Comparison of ENCODE assay signal across 15 cellular contexts in genomic region chr1:234990874-234991801, GRCh38.
DNase-seq lines count a peak whose midpoint lies in the region; ATAC-seq, FAIRE-seq and TF ChIP-seq lines count a peak whose summit lies in the region.
"Had no signal": no experiment of that assay in that cellular context is flagged by ENCODE, and none has a peak within 500 bp of the region (broad histone marks: within the 10 kb centered on the region; RNA-seq: fewer than 3 reads in every experiment).

No MANE protein-coding gene starts in this region.

- peaks cover 5% of the 10 kb centered on the region for H3K4me1 ChIP-seq in CD8-positive, alpha-beta T cell (ENCODE audit: insufficient read depth, low read length)
- H3K4me1 ChIP-seq in neuronal stem cell (ENCODE audit: control insufficient read depth in 2 of 2, insufficient read depth in 1 of 2, low read depth in 1 of 2, low read length in 2 of 2) (peaks cover 18 to 22% of the 10 kb centered on the region in 2 donors), aorta (ENCODE audit: control insufficient read depth in 1 of 2, insufficient read depth in 2 of 2, low read length in 2 of 2) (peaks cover 0 to 3% of the 10 kb centered on the region in 2 donors)

- H3K4me3 Mint-ChIP-seq in CD8-positive, alpha-beta T cell = no peak overlapping the region
- H3K4me3 Mint-ChIP-seq in activated naive CD8-positive, alpha-beta T cell treated with anti-CD3 and anti-CD28 coated beads for 36 hours = no peak overlapping the region
- H3K4me3 Mint-ChIP-seq: activated CD8-positive, alpha-beta memory T cell treated with anti-CD3 and anti-CD28 coated beads, Interleukin-2, amount 10 ng/mL, durations not matched to agents 7 days and 5 days had no signal

- no peaks in the 10 kb centered on the region for H3K79me1 ChIP-seq in neuronal stem cell (ENCODE audit: low read depth, low read length)

- H2BK5ac ChIP-seq in neuronal stem cell (ENCODE audit: low read length) = no peak overlapping the region

- H2AFZ ChIP-seq in neuronal stem cell (ENCODE audit: low read length) = no peak overlapping the region

- no peaks in the 10 kb centered on the region for H3K36me3 ChIP-seq in CD8-positive, alpha-beta T cell (ENCODE audit: insufficient read depth, low read length)
- H3K36me3 ChIP-seq in neuronal stem cell (replicated peaks in 1 of 2; ENCODE audit: control insufficient read depth in 2 of 2, insufficient read depth in 2 of 2, low read length in 2 of 2) = no peaks in the 10 kb centered on the region
- no peaks in the 10 kb centered on the region for H3K36me3 ChIP-seq in aorta (ENCODE audit: control insufficient read depth in 1 of 2, insufficient read depth in 2 of 2, low read length in 1 of 2)
- H3K36me3 ChIP-seq: pancreas, SJSA1 had no signal

- H3K27me3 ChIP-seq in CD8-positive, alpha-beta T cell (ENCODE audit: insufficient read depth, low read length) = no peaks in the 10 kb centered on the region
- no peaks in the 10 kb centered on the region for H3K27me3 ChIP-seq in neuronal stem cell (ENCODE audit: control insufficient read depth in 3 of 3, insufficient read depth in 3 of 3, low read depth in 1 of 3, low read length in 3 of 3)
- no peaks in the 10 kb centered on the region for H3K27me3 ChIP-seq in aorta (ENCODE audit: control insufficient read depth in 1 of 2, insufficient read depth in 2 of 2, low read length in 1 of 2)
- H3K27me3 ChIP-seq: pancreas, SJSA1, testis had no signal

- FAIRE-seq in GM19239 (lab: Jason Lieb, UNC) = peak; percentile 80
- no peak for FAIRE-seq in GM12892 (lab: Jason Lieb, UNC)
- FAIRE-seq: endothelial cell of umbilical vein, pancreas had no signal

- peak overlapping the region; percentile 3 for H3K27ac Mint-ChIP-seq in CD8-positive, alpha-beta T cell
- H3K27ac Mint-ChIP-seq in activated naive CD8-positive, alpha-beta T cell treated with anti-CD3 and anti-CD28 coated beads for 36 hours = peak overlapping the region; percentile 81
- H3K27ac Mint-ChIP-seq: activated CD8-positive, alpha-beta memory T cell treated with anti-CD3 and anti-CD28 coated beads, Interleukin-2, amount 10 ng/mL, durations not matched to agents 7 days and 5 days had no signal

- no peak for DNase-seq in CD8-positive, alpha-beta T cell
- no peak for DNase-seq in GM19239 (ENCODE audit: insufficient read length, low spot score)
- DNase-seq in activated naive CD8-positive, alpha-beta T cell treated with anti-CD3 and anti-CD28 coated beads for 36 hours = no peak
- no peak for DNase-seq in neuronal stem cell (ENCODE audit: low spot score)
- DNase-seq in GM12892 (ENCODE audit: insufficient read length) = no peak
- DNase-seq in aorta = no peak
- DNase-seq: activated CD8-positive, alpha-beta memory T cell treated with anti-CD3 and anti-CD28 coated beads, Interleukin-2, amount 10 ng/mL, durations not matched to agents 7 days and 5 days; C1 segment of cervical spinal cord; DND-41; NCI-H1092 treated with DMSO at 0.1 percent for 48 hours; pancreas; testis had no signal

- no peak for TF ChIP-seq POLR2A in GM12892 (IDR thresholded peaks at IDR 0.05; ENCODE audit: low read depth, low read length)

- H3K4ac ChIP-seq in neuronal stem cell (ENCODE audit: low read length) = no peak overlapping the region

- H3K9ac ChIP-seq in neuronal stem cell (ENCODE audit: low read depth, low read length, poor library complexity) = no peak overlapping the region

- no peak overlapping the region for H2BK12ac ChIP-seq in neuronal stem cell (ENCODE audit: low read length)

- no peaks in the 10 kb centered on the region for H3K9me3 ChIP-seq in CD8-positive, alpha-beta T cell (ENCODE audit: low read length)
- H3K9me3 ChIP-seq in neuronal stem cell (replicated peaks in 1 of 2; ENCODE audit: control insufficient read depth in 2 of 2, insufficient read depth in 1 of 2, low read depth in 1 of 2, low read length in 2 of 2) (no peaks in the 10 kb centered on the region), aorta (ENCODE audit: control insufficient read depth, low read length) (no peaks in the 10 kb centered on the region)
- H3K9me3 ChIP-seq: pancreas, SJSA1, testis had no signal

- H3K14ac ChIP-seq in neuronal stem cell (ENCODE audit: low read length) = no peak overlapping the region

- no peak overlapping the region for H3K18ac ChIP-seq in neuronal stem cell (ENCODE audit: low read length)

- H3K4me3 ChIP-seq in CD8-positive, alpha-beta T cell (ENCODE audit: low read depth, low read length) = no peak overlapping the region
- no peak overlapping the region for H3K4me3 ChIP-seq in neuronal stem cell (ENCODE audit: low read length in 2 of 2)
- no peak overlapping the region for H3K4me3 ChIP-seq in aorta (ENCODE audit: low read length in 2 of 2)
- H3K4me3 ChIP-seq: pancreas, SJSA1, testis had no signal

- WGBS in neuronal stem cell (ENCODE audit: extremely low coverage in 2 of 2, insufficient read length in 2 of 2, insufficient replicate concordance in 1 of 2), 2 donors = no CpG with 5 or more reads among the region's 9 CpGs
- 93 to 94% methylated on average over 9 of the region's 9 CpGs for WGBS in aorta, 2 donors

- no peak overlapping the region for H2BK120ac ChIP-seq in neuronal stem cell (ENCODE audit: low read depth, low read length)

- H4K91ac ChIP-seq in neuronal stem cell (ENCODE audit: low read depth, low read length, poor library complexity) = no peak overlapping the region

- H3K9me3 Mint-ChIP-seq in CD8-positive, alpha-beta T cell = no peaks in the 10 kb centered on the region
- peaks cover 8% of the 10 kb centered on the region for H3K9me3 Mint-ChIP-seq in activated naive CD8-positive, alpha-beta T cell treated with anti-CD3 and anti-CD28 coated beads for 36 hours

- no peak overlapping the region for H3K4me2 ChIP-seq in neuronal stem cell (ENCODE audit: insufficient read depth, low read length, poor library complexity, severe bottlenecking)

- H3K36me3 Mint-ChIP-seq in CD8-positive, alpha-beta T cell = no peaks in the 10 kb centered on the region
- peaks cover 21% of the 10 kb centered on the region for H3K36me3 Mint-ChIP-seq in activated naive CD8-positive, alpha-beta T cell treated with anti-CD3 and anti-CD28 coated beads for 36 hours

- intact Hi-C loops in CD8-positive, alpha-beta T cell (cut with DNase I, micrococcal nuclease) = no loop called here
- intact Hi-C loops in aorta (cut with DNase I) = no loop called here

- CTCF ChIA-PET in CD8-positive, alpha-beta T cell (lab: Charles Lee) = no interaction called here

- TF ChIP-seq CTCF in CD8-positive, alpha-beta T cell (IDR thresholded peaks at IDR 0.05) = no peak

- no peak for ATAC-seq in CD8-positive, alpha-beta T cell
- ATAC-seq in esophagus mucosa = no peak
- ATAC-seq in aorta (ENCODE audit: low FRiP score) = no peak
- ATAC-seq: activated CD8-positive, alpha-beta memory T cell treated with anti-CD3 and anti-CD28 coated beads, Interleukin-2, amount 10 ng/mL, durations not matched to agents 7 days and 5 days; pancreas had no signal

- H3K27me3 Mint-ChIP-seq in CD8-positive, alpha-beta T cell (ENCODE audit: low read depth) = no peaks in the 10 kb centered on the region
- H3K27me3 Mint-ChIP-seq in activated naive CD8-positive, alpha-beta T cell treated with anti-CD3 and anti-CD28 coated beads for 36 hours = no peaks in the 10 kb centered on the region
- H3K27me3 Mint-ChIP-seq: activated CD8-positive, alpha-beta memory T cell treated with anti-CD3 and anti-CD28 coated beads, Interleukin-2, amount 10 ng/mL, durations not matched to agents 7 days and 5 days had no signal

- no peak overlapping the region for H3K27ac ChIP-seq in CD8-positive, alpha-beta T cell (ENCODE audit: low read depth, low read length)
- H3K27ac ChIP-seq in neuronal stem cell (replicated peaks; ENCODE audit: low read length) (no peak overlapping the region), aorta (ENCODE audit: low read depth in 1 of 2, low read length in 2 of 2) (peak overlapping the region in 1 of 2 donors; percentile 54)
- H3K27ac ChIP-seq: pancreas, SJSA1, testis had no signal

- no peak overlapping the region for H4K8ac ChIP-seq in neuronal stem cell (ENCODE audit: low read depth, low read length)

- peak overlapping the region; percentile 71 for H2AK5ac ChIP-seq in neuronal stem cell (ENCODE audit: low read depth, low read length)

- peak overlapping the region; percentile 78 for H2BK15ac ChIP-seq in neuronal stem cell (ENCODE audit: low read length)

- H3K23ac ChIP-seq in neuronal stem cell (ENCODE audit: low read depth, low read length, poor library complexity) = no peak overlapping the region

- POLR2A ChIA-PET in CD8-positive, alpha-beta T cell (lab: Charles Lee) = interaction anchor here (1.4 kb wide), 1 partner anchor 18 kb away, joined by 4 read pairs; no protein-coding TSS in a partner anchor

- H3K4me1 Mint-ChIP-seq in CD8-positive, alpha-beta T cell (ENCODE audit: low read depth) = peaks cover 19% of the 10 kb centered on the region
- peaks cover 63% of the 10 kb centered on the region for H3K4me1 Mint-ChIP-seq in activated naive CD8-positive, alpha-beta T cell treated with anti-CD3 and anti-CD28 coated beads for 36 hours
